Comparison of ENCODE assay signal across 11 cellular contexts in the genomic region with DNA sequence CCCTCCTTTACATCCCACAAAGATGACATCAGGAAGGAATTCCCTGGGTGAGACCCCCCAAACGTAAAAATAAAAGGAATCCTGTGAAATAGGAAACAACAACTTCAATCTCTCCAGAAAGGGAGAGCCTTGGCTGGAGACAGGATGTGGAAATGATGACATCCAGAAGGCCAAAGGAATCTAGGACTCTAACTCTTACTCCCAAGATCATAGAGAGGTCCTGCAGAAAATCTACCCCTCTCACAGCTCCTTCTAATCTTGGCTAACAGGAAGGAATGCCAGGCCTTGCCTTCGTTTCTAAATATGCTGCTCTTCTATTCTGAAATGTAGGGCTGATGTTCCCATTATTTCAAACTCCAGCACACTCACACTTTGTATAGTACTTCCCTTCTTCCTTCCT.
"Had no signal": no experiment of that assay in that cellular context is flagged by ENCODE, and none has a peak within 500 bp of the region (broad histone marks: within the 10 kb centered on the region; RNA-seq: fewer than 3 reads in every experiment).

No MANE protein-coding gene starts in this region.

- DNase-seq: activated naive CD4-positive, alpha-beta T cell treated with anti-CD3 and anti-CD28 coated beads, Interleukin-2, amount 50 U/mL, for 16 hours; activated T-cell treated with anti-CD3 and anti-CD28 coated beads, Interleukin-2, amount 50 U/mL, for 1 hour; amniotic stem cell; left cardiac atrium; mammary epithelial cell; pancreas; stimulated activated CD4-positive, alpha-beta T cell treated with anti-CD3 and anti-CD28 coated beads, Interleukin-15, amount 100 ng/mL, for 24 hours; stimulated activated CD4-positive, alpha-beta T cell treated with anti-CD3 and anti-CD28 coated beads, Interleukin-4, amount 100 ng/mL, for 24 hours; stomach had no signal

- H2AFZ ChIP-seq: neural progenitor cell had no signal

- H3K4me1 ChIP-seq: pancreas had no signal

- H3K4me2 ChIP-seq: neural progenitor cell had no signal

- H3K27ac ChIP-seq: neural progenitor cell, pancreas, stomach had no signal

- H3K36me3 ChIP-seq: neural progenitor cell, pancreas, stomach had no signal

- FAIRE-seq: pancreas, urothelium cell line had no signal

- H3K4me3 ChIP-seq: neural progenitor cell, pancreas, stomach had no signal

- H3K27me3 ChIP-seq: neural progenitor cell, pancreas, stomach had no signal

- H3K9ac ChIP-seq: neural progenitor cell had no signal

- H3K9me3 ChIP-seq: pancreas, stomach had no signal
